12 cellular contexts compared by ENCODE assay signal in genomic region chr12:112087851-112088250, GRCh38.
"Had no signal": no experiment of that assay in that cellular context is flagged by ENCODE, and none has a peak within 500 bp of the region (broad histone marks: within the 10 kb centered on the region; RNA-seq: fewer than 3 reads in every experiment).

No MANE protein-coding gene starts in this region.

- ATAC-seq: foreskin keratinocyte, lower lobe of right lung had no signal

- H3K4me3 Mint-ChIP-seq: activated naive CD8-positive, alpha-beta T cell treated with anti-CD3 and anti-CD28 coated beads for 36 hours; immature natural killer cell had no signal

- FAIRE-seq: colon had no signal

- DNase-seq: activated naive CD8-positive, alpha-beta T cell treated with anti-CD3 and anti-CD28 coated beads for 36 hours; aorta; esophagus squamous epithelium; foreskin keratinocyte; immature natural killer cell; lower lobe of right lung; sigmoid colon; stimulated activated CD4-positive, alpha-beta T cell treated with anti-CD3 and anti-CD28 coated beads, Interleukin-12 subunit alpha, Interleukin-12 subunit beta, amount 100 ng/mL, for 4 hours; stimulated activated naive CD4-positive, alpha-beta T cell; T-helper 9 cell; upper lobe of left lung had no signal

- H3K9me3 Mint-ChIP-seq: activated naive CD8-positive, alpha-beta T cell treated with anti-CD3 and anti-CD28 coated beads for 36 hours; immature natural killer cell had no signal

- H3K27me3 Mint-ChIP-seq: activated naive CD8-positive, alpha-beta T cell treated with anti-CD3 and anti-CD28 coated beads for 36 hours had no signal
